23 cellular contexts compared by ENCODE assay signal in the genomic region with DNA sequence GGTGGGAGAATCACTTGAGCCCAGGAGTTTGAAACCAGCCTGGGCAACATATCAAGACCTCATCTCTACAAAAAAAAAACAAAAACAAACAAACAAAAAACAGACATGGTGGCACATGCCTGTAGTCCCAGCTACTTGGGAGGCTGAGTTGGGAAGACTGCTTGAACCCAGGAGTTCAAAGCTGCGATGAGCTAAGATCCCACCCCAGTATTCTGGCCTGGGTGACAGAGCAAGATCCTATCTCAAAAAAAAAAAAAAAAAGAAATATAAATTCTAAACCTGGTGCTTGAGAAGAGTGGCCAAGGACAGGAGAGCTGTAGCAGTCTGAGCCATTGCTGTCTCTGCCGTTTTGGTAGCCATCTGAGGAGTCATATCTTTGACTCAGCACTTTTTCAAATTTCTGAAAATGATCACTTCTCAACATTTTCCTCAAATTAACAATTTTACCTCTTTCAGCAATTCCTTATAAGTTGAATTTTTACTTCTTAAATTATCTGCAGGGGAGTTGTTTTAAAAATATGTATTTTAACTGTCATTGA. TPM values are rescaled to one million over a fixed set of nuclear protein-coding genes. Genes with fewer than 3 reads are reported as not detected.
DNase-seq lines count a peak whose midpoint lies in the region; ATAC-seq, FAIRE-seq and TF ChIP-seq lines count a peak whose summit lies in the region.
"Had no signal": no experiment of that assay in that cellular context is flagged by ENCODE, and none has a peak within 500 bp of the region (broad histone marks: within the 10 kb centered on the region; RNA-seq: fewer than 3 reads in every experiment).

No MANE protein-coding gene starts in this region.

- H3K36me3 ChIP-seq in HEK293 (ENCODE audit: control insufficient read depth in 2 of 2, insufficient read depth in 1 of 2, low read length in 2 of 2), result no peaks in the 10 kb centered on the region
- H3K36me3 ChIP-seq in pancreas, result no peaks in the 10 kb centered on the region
- no peaks in the 10 kb centered on the region for H3K36me3 ChIP-seq in ascending aorta
- H3K36me3 ChIP-seq: stomach had no signal

- WGBS in pancreas, 2 donors, result 72 to 73% methylated on average over 2 of the region's 2 CpGs

- H3K9me3 Mint-ChIP-seq in CD14-positive monocyte, result peaks cover 0 to 2% (median 0%) of the 10 kb centered on the region in 7 donors
- no peaks in the 10 kb centered on the region for H3K9me3 Mint-ChIP-seq in activated CD4-positive, alpha-beta memory T cell treated with anti-CD3 and anti-CD28 coated beads for 36 hours
- no peaks in the 10 kb centered on the region for H3K9me3 Mint-ChIP-seq in memory B cell
- H3K9me3 Mint-ChIP-seq: activated naive CD8-positive, alpha-beta T cell treated with anti-CD3 and anti-CD28 coated beads, Interleukin-2, amount 10 ng/mL, durations not matched to agents 7 days and 5 days; endodermal cell; H9 had no signal

- H3K27ac Mint-ChIP-seq in CD14-positive monocyte, result peak overlapping the region in 4 of 7 donors; percentile 18 to 84 (median 26)
- H3K27ac Mint-ChIP-seq in activated CD4-positive, alpha-beta memory T cell treated with anti-CD3 and anti-CD28 coated beads for 36 hours, result peak overlapping the region; percentile 47
- H3K27ac Mint-ChIP-seq in memory B cell, result peak overlapping the region; percentile 68
- H3K27ac Mint-ChIP-seq: activated naive CD8-positive, alpha-beta T cell treated with anti-CD3 and anti-CD28 coated beads, Interleukin-2, amount 10 ng/mL, durations not matched to agents 7 days and 5 days; endodermal cell; H9 had no signal

- intact Hi-C loops in CD14-positive monocyte (cut with micrococcal nuclease), result no loop called here
- intact Hi-C loops in activated CD4-positive, alpha-beta memory T cell treated with anti-CD3 and anti-CD28 coated beads for 36 hours (cut with micrococcal nuclease), result loop anchor here (1.0 to 10.0 kb wide), 2 partner anchors 10 to 1739 kb away; no protein-coding TSS in a partner anchor
- intact Hi-C loops in pancreas (cut with DNase I), result no loop called here
- intact Hi-C loops in ascending aorta (cut with DNase I), result no loop called here

- H3K4me3 Mint-ChIP-seq in CD14-positive monocyte, result no peak overlapping the region
- H3K4me3 Mint-ChIP-seq in activated CD4-positive, alpha-beta memory T cell treated with anti-CD3 and anti-CD28 coated beads for 36 hours, result no peak overlapping the region
- no peak overlapping the region for H3K4me3 Mint-ChIP-seq in memory B cell
- H3K4me3 Mint-ChIP-seq: activated naive CD8-positive, alpha-beta T cell treated with anti-CD3 and anti-CD28 coated beads, Interleukin-2, amount 10 ng/mL, durations not matched to agents 7 days and 5 days; endodermal cell; H9 had no signal

- no peak overlapping the region for H3K27ac ChIP-seq in HEK293 (ENCODE audit: extremely low read depth, low read depth, low read length)
- H3K27ac ChIP-seq in pancreas, result no peak overlapping the region
- H3K27ac ChIP-seq in ascending aorta, result no peak overlapping the region
- H3K27ac ChIP-seq: body of pancreas, psoas muscle, stomach had no signal

- no peaks in the 10 kb centered on the region for H3K27me3 Mint-ChIP-seq in CD14-positive monocyte (ENCODE audit: low read depth in 3 of 3)
- H3K27me3 Mint-ChIP-seq in activated CD4-positive, alpha-beta memory T cell treated with anti-CD3 and anti-CD28 coated beads for 36 hours, result no peaks in the 10 kb centered on the region
- H3K27me3 Mint-ChIP-seq in memory B cell, result no peaks in the 10 kb centered on the region
- H3K27me3 Mint-ChIP-seq: activated naive CD8-positive, alpha-beta T cell treated with anti-CD3 and anti-CD28 coated beads, Interleukin-2, amount 10 ng/mL, durations not matched to agents 7 days and 5 days had no signal

- DNase-seq in CD14-positive monocyte (ENCODE audit: low spot score) (no peak), memory B cell (ENCODE audit: low spot score in 2 of 2) (no peak), RCC 7860 (ENCODE audit: low spot score) (no peak), pancreas (no peak), ascending aorta (ENCODE audit: low spot score in 2 of 2) (no peak)
- no peak for DNase-seq in activated CD4-positive, alpha-beta memory T cell treated with anti-CD3 and anti-CD28 coated beads for 36 hours
- DNase-seq: activated CD4-positive, alpha-beta T cell treated with anti-CD3 and anti-CD28 coated beads, Interleukin-2, amount 50 U/mL, for 4 hours; activated naive CD8-positive, alpha-beta T cell treated with anti-CD3 and anti-CD28 coated beads, Interleukin-2, amount 10 ng/mL, durations not matched to agents 7 days and 5 days; activated T-cell treated with anti-CD3 and anti-CD28 coated beads, Interleukin-2, amount 50 U/mL, for 48 hours; body of pancreas; Caco-2; endodermal cell; H9; left colon; NCI-H1436 treated with DMSO at 0.1 percent for 48 hours; NCI-H2171; NCI-H526 treated with DMSO at 0.1 percent for 48 hours; psoas muscle; stimulated activated CD4-positive, alpha-beta T cell treated with anti-CD3 and anti-CD28 coated beads, Interleukin-4, amount 100 ng/mL, for 1 hour; stomach had no signal

- no peaks in the 10 kb centered on the region for H3K9me3 ChIP-seq in HEK293 (ENCODE audit: control insufficient read depth, insufficient read depth, low read depth, low read length)
- no peaks in the 10 kb centered on the region for H3K9me3 ChIP-seq in pancreas
- no peaks in the 10 kb centered on the region for H3K9me3 ChIP-seq in ascending aorta
- H3K9me3 ChIP-seq: body of pancreas, Caco-2, psoas muscle, stomach had no signal

- H3K27me3 ChIP-seq in pancreas (no peaks in the 10 kb centered on the region), ascending aorta (no peaks in the 10 kb centered on the region)
- H3K27me3 ChIP-seq: body of pancreas, stomach had no signal

- H3K4me1 ChIP-seq in HEK293 (ENCODE audit: control insufficient read depth, insufficient read depth, low read length) (0 out of 2 replicates have a peak, but pooled peaks cover 5% of the 10 kb centered on the region), pancreas (peaks cover 0 to 5% (median 4%) of the 10 kb centered on the region in 3 donors), ascending aorta (peaks cover 3 to 5% of the 10 kb centered on the region in 2 donors)

- ATAC-seq in memory B cell (ENCODE audit: low read depth) (no peak), pancreas (no peak)
- ATAC-seq: body of pancreas, left colon, psoas muscle had no signal

- TF ChIP-seq CTCF in CD14-positive monocyte (IDR thresholded peaks at IDR 0.05), result no peak
- TF ChIP-seq CTCF in HEK293 (tag by site-specific recombination; IDR thresholded peaks at IDR 0.05), result no peak
- TF ChIP-seq CTCF in pancreas (IDR thresholded peaks at IDR 0.05), result no peak
- no peak for TF ChIP-seq CTCF in ascending aorta (IDR thresholded peaks at IDR 0.05)

- FAIRE-seq in RCC 7860 (lab: Jason Lieb, UNC) (no peak), pancreas (lab: Jason Lieb, UNC) (no peak)
- FAIRE-seq: colon had no signal

- H3K4me3 ChIP-seq in HEK293 (ENCODE audit: low read depth, low read length) (no peak overlapping the region), pancreas (no peak overlapping the region), ascending aorta (no peak overlapping the region)
- H3K4me3 ChIP-seq: body of pancreas, psoas muscle, skin epidermis, stomach had no signal

- H3K4me1 Mint-ChIP-seq in CD14-positive monocyte, result peaks cover 39% of the 10 kb centered on the region
- peaks cover 44% of the 10 kb centered on the region for H3K4me1 Mint-ChIP-seq in activated CD4-positive, alpha-beta memory T cell treated with anti-CD3 and anti-CD28 coated beads for 36 hours (ENCODE audit: low read depth)
- H3K4me1 Mint-ChIP-seq in memory B cell, result peaks cover 24% of the 10 kb centered on the region

- H3K36me3 Mint-ChIP-seq in CD14-positive monocyte (no peaks in the 10 kb centered on the region), memory B cell (no peaks in the 10 kb centered on the region)
- H3K36me3 Mint-ChIP-seq in activated CD4-positive, alpha-beta memory T cell treated with anti-CD3 and anti-CD28 coated beads for 36 hours, result no peaks in the 10 kb centered on the region

- CTCF ChIA-PET in HEK293 (lab: Yijun Ruan, JAX), result interaction anchor here (1.4 kb wide), 1 partner anchor 29 kb away, joined by 3 read pairs; no protein-coding TSS in a partner anchor
- CTCF ChIA-PET in activated CD4-positive, alpha-beta memory T cell treated with anti-CD3 and anti-CD28 coated beads for 36 hours (lab: Charles Lee), result no interaction called here

- POLR2A ChIA-PET in HEK293 (lab: Yijun Ruan, JAX), result no interaction called here
- POLR2A ChIA-PET in activated CD4-positive, alpha-beta memory T cell treated with anti-CD3 and anti-CD28 coated beads for 36 hours (lab: Charles Lee), result interaction anchor here (0.6 kb wide), 1 partner anchor 14 kb away, joined by 6 read pairs; no protein-coding TSS in a partner anchor

TF ChIP-seq in HEK293, 187 proteins besides CTCF, POLR2A, EP300 and RAD21:
- 0 out of 2 replicates have a peak, but pooled peaks have one; percentile 52 for TF ChIP-seq ZNF600 (tag by site-specific recombination; IDR thresholded peaks at IDR 0.05)
- no peak for TF ChIP-seq BCL11A (tag by site-specific recombination; IDR thresholded peaks at IDR 0.05; ENCODE audit: low read depth)

RNA-seq across cellular contexts. Expression of gene DENND4A, which starts 3.6 kb away (rescaled TPM):
- polyA plus RNA-seq in CD14-positive monocyte (1 to 10 TPM; 4.6 to 6.9 TPM), pancreas (10 to 100 TPM in 1 of 2 donors, 1 to 10 TPM in 1; 8.6 to 10.8 TPM)
- total RNA-seq in activated CD4-positive, alpha-beta memory T cell treated with anti-CD3 and anti-CD28 coated beads for 36 hours, result 10 to 100 TPM; 39.9 to 41.3 TPM
- total RNA-seq in pancreas (10 to 100 TPM; 21.4 to 34.5 (median 28.2) TPM), ascending aorta (21.9 TPM)
